Comparison of ENCODE assay signal across 2 cellular contexts in the genomic region with DNA sequence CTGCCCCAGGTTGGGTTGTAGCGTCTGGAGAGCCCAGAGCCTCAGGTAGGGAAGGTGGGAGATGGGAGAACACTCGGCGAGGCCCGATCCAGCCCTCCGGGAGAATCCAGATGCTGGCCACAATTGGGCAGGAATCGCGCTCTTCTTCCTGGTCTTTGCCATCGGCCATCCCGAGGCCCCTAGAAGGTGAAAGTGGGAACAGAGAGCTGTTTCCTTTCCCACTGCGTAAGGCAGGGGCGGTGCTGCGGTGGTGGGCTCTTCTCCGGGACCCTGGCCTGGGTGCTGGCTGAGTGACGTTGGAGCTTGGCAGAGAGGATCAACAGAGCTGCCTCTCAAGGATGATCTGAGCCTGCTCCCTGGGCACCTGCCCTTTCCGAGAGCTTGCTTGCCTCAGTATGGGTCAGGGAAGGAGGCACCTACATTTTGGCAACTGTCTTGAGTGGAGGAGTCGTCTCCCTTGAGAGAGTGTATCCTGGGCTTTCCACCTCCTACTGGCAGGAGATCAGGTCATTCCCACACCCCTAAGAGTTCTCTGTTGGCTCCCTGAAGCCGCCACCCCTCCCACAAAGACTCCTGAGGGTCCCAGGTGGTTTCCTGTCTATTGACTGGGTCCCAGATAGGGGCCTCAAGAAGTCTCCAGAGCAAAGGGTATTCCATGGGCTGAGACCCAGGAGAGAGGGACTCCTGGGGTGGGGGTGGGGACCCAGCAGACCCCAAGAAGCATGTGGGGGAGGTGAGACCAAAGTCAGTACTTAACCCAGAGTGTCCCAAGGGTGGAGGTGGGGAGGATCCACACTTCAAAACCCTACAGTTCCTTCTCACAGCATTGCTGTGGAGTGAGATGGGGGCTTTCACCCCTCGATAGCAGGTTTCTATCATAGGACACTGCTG.
TF ChIP-seq lines count a peak whose summit lies in the region.

No MANE protein-coding gene starts in this region.

TF ChIP-seq in SK-N-SH, 30 proteins besides CTCF, POLR2A, EP300 and RAD21 (continued from another document):
- TF ChIP-seq SMC3 (IDR thresholded peaks at IDR 0.05; ENCODE audit: low read depth, low read length): no peak

TF ChIP-seq in SK-N-SH treated with all-trans-retinoic acid at 6 μM for 48 hours, 23 proteins besides CTCF, POLR2A, EP300 and RAD21 (continued from another document):
- TF ChIP-seq, protein P1, sequence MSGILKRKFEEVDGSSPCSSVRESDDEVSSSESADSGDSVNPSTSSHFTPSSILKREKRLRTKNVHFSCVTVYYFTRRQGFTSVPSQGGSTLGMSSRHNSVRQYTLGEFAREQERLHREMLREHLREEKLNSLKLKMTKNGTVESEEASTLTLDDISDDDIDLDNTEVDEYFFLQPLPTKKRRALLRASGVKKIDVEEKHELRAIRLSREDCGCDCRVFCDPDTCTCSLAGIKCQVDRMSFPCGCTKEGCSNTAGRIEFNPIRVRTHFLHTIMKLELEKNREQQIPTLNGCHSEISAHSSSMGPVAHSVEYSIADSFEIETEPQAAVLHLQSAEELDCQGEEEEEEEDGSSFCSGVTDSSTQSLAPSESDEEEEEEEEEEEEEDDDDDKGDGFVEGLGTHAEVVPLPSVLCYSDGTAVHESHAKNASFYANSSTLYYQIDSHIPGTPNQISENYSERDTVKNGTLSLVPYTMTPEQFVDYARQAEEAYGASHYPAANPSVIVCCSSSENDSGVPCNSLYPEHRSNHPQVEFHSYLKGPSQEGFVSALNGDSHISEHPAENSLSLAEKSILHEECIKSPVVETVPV (CRISPR knock-in tag; IDR thresholded peaks at IDR 0.05): no peak
- no peak for TF ChIP-seq TOX (CRISPR knock-in tag; IDR thresholded peaks at IDR 0.05; ENCODE audit: borderline replicate concordance)
- TF ChIP-seq ZNF8 (CRISPR knock-in tag; IDR thresholded peaks at IDR 0.05): no peak
- TF ChIP-seq, protein P2, sequence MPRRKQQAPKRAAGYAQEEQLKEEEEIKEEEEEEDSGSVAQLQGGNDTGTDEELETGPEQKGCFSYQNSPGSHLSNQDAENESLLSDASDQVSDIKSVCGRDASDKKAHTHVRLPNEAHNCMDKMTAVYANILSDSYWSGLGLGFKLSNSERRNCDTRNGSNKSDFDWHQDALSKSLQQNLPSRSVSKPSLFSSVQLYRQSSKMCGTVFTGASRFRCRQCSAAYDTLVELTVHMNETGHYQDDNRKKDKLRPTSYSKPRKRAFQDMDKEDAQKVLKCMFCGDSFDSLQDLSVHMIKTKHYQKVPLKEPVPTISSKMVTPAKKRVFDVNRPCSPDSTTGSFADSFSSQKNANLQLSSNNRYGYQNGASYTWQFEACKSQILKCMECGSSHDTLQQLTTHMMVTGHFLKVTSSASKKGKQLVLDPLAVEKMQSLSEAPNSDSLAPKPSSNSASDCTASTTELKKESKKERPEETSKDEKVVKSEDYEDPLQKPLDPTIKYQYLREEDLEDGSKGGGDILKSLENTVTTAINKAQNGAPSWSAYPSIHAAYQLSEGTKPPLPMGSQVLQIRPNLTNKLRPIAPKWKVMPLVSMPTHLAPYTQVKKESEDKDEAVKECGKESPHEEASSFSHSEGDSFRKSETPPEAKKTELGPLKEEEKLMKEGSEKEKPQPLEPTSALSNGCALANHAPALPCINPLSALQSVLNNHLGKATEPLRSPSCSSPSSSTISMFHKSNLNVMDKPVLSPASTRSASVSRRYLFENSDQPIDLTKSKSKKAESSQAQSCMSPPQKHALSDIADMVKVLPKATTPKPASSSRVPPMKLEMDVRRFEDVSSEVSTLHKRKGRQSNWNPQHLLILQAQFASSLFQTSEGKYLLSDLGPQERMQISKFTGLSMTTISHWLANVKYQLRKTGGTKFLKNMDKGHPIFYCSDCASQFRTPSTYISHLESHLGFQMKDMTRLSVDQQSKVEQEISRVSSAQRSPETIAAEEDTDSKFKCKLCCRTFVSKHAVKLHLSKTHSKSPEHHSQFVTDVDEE (CRISPR knock-in tag; IDR thresholded peaks at IDR 0.05): no peak
- no peak for TF ChIP-seq ISL1 (CRISPR knock-in tag; IDR thresholded peaks at IDR 0.05)
- TF ChIP-seq BACH2 (CRISPR knock-in tag; IDR thresholded peaks at IDR 0.05; ENCODE audit: borderline replicate concordance): no peak
